1 cellular context compared by ENCODE assay signal in genomic region chr18:43570593-43570992, GRCh38.
TF ChIP-seq lines count a peak whose summit lies in the region.

No MANE protein-coding gene starts in this region.

TF ChIP-seq in GM23338, 12 proteins besides CTCF, POLR2A, EP300 and RAD21 (continued from another document):
- TF ChIP-seq, protein P1, sequence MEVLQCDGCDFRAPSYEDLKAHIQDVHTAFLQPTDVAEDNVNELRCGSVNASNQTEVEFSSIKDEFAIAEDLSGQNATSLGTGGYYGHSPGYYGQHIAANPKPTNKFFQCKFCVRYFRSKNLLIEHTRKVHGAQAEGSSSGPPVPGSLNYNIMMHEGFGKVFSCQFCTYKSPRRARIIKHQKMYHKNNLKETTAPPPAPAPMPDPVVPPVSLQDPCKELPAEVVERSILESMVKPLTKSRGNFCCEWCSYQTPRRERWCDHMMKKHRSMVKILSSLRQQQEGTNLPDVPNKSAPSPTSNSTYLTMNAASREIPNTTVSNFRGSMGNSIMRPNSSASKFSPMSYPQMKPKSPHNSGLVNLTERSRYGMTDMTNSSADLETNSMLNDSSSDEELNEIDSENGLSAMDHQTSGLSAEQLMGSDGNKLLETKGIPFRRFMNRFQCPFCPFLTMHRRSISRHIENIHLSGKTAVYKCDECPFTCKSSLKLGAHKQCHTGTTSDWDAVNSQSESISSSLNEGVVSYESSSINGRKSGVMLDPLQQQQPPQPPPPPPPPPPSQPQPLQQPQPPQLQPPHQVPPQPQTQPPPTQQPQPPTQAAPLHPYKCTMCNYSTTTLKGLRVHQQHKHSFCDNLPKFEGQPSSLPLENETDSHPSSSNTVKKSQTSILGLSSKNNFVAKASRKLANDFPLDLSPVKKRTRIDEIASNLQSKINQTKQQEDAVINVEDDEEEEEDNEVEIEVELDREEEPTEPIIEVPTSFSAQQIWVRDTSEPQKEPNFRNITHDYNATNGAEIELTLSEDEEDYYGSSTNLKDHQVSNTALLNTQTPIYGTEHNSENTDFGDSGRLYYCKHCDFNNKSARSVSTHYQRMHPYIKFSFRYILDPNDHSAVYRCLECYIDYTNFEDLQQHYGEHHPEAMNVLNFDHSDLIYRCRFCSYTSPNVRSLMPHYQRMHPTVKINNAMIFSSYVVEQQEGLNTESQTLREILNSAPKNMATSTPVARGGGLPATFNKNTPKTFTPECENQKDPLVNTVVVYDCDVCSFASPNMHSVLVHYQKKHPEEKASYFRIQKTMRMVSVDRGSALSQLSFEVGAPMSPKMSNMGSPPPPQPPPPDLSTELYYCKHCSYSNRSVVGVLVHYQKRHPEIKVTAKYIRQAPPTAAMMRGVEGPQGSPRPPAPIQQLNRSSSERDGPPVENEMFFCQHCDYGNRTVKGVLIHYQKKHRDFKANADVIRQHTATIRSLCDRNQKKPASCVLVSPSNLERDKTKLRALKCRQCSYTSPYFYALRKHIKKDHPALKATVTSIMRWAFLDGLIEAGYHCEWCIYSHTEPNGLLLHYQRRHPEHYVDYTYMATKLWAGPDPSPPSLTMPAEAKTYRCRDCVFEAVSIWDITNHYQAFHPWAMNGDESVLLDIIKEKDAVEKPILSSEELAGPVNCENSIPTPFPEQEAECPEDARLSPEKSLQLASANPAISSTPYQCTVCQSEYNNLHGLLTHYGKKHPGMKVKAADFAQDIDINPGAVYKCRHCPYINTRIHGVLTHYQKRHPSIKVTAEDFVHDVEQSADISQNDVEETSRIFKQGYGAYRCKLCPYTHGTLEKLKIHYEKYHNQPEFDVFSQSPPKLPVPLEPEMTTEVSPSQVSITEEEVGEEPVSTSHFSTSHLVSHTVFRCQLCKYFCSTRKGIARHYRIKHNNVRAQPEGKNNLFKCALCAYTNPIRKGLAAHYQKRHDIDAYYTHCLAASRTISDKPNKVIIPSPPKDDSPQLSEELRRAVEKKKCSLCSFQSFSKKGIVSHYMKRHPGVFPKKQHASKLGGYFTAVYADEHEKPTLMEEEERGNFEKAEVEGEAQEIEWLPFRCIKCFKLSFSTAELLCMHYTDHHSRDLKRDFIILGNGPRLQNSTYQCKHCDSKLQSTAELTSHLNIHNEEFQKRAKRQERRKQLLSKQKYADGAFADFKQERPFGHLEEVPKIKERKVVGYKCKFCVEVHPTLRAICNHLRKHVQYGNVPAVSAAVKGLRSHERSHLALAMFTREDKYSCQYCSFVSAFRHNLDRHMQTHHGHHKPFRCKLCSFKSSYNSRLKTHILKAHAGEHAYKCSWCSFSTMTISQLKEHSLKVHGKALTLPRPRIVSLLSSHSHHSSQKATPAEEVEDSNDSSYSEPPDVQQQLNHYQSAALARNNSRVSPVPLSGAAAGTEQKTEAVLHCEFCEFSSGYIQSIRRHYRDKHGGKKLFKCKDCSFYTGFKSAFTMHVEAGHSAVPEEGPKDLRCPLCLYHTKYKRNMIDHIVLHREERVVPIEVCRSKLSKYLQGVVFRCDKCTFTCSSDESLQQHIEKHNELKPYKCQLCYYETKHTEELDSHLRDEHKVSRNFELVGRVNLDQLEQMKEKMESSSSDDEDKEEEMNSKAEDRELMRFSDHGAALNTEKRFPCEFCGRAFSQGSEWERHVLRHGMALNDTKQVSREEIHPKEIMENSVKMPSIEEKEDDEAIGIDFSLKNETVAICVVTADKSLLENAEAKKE (CRISPR knock-in tag; IDR thresholded peaks at IDR 0.05) = no peak
- no peak for TF ChIP-seq JUNB (IDR thresholded peaks at IDR 0.05; ENCODE audit: unreplicated experiment)
- TF ChIP-seq STAT1 (IDR thresholded peaks at IDR 0.05; ENCODE audit: unreplicated experiment) = no peak
- no peak for TF ChIP-seq NANOG (IDR thresholded peaks at IDR 0.05; ENCODE audit: borderline replicate concordance)
- TF ChIP-seq, protein P2, sequence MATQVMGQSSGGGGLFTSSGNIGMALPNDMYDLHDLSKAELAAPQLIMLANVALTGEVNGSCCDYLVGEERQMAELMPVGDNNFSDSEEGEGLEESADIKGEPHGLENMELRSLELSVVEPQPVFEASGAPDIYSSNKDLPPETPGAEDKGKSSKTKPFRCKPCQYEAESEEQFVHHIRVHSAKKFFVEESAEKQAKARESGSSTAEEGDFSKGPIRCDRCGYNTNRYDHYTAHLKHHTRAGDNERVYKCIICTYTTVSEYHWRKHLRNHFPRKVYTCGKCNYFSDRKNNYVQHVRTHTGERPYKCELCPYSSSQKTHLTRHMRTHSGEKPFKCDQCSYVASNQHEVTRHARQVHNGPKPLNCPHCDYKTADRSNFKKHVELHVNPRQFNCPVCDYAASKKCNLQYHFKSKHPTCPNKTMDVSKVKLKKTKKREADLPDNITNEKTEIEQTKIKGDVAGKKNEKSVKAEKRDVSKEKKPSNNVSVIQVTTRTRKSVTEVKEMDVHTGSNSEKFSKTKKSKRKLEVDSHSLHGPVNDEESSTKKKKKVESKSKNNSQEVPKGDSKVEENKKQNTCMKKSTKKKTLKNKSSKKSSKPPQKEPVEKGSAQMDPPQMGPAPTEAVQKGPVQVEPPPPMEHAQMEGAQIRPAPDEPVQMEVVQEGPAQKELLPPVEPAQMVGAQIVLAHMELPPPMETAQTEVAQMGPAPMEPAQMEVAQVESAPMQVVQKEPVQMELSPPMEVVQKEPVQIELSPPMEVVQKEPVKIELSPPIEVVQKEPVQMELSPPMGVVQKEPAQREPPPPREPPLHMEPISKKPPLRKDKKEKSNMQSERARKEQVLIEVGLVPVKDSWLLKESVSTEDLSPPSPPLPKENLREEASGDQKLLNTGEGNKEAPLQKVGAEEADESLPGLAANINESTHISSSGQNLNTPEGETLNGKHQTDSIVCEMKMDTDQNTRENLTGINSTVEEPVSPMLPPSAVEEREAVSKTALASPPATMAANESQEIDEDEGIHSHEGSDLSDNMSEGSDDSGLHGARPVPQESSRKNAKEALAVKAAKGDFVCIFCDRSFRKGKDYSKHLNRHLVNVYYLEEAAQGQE (IDR thresholded peaks at IDR 0.05; ENCODE audit: unreplicated experiment) = no peak
- no peak for TF ChIP-seq EZH2phosphoT487 (IDR thresholded peaks at IDR 0.05; ENCODE audit: unreplicated experiment)
TF ChIP-seq in GM23338: peak in this region for 0.
